ENCODE assay signal across 19 cellular contexts in the genomic region with DNA sequence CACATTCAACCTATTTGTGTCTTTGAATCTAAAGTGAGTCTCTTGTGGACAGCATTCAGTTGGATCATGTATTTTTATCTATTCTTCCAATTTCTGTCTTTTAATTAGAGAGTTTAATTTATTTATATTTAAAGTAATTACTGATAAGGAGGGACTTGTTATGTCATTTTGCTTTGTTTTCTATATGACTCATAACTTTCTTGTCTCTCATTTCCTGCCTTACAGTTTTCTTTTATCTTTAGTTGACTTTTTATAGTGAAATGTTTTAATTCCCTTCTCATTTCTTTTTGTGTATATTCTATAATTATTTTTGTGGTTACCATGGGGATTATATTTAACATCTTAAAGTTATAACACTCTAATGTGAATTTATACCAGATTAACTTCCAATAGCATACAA.
"Had no signal": no experiment of that assay in that cellular context is flagged by ENCODE, and none has a peak within 500 bp of the region (broad histone marks: within the 10 kb centered on the region; RNA-seq: fewer than 3 reads in every experiment).

No MANE protein-coding gene starts in this region.

- H3K4me2 ChIP-seq: smooth muscle cell had no signal

- H3K9me3 Mint-ChIP-seq: memory B cell, mesothelial cell of epicardium, natural killer cell, neural crest cell had no signal

- FAIRE-seq: endometrium, kidney had no signal

- H3K9me3 ChIP-seq: esophagus squamous epithelium, left ventricle myocardium inferior, lower lobe of right lung, ovary had no signal

- H3K4me1 ChIP-seq: esophagus squamous epithelium, left ventricle myocardium inferior, lower lobe of right lung had no signal

- H3K4me3 Mint-ChIP-seq: memory B cell, natural killer cell had no signal

- H3K4me1 Mint-ChIP-seq: memory B cell, natural killer cell had no signal

- DNase-seq: effector memory CD4-positive, alpha-beta T cell; esophagus squamous epithelium; foreskin keratinocyte; kidney; left cardiac atrium; left ventricle myocardium inferior; lower lobe of right lung; natural killer cell; ovary; right cardiac atrium; stimulated activated CD4-positive, alpha-beta T cell treated with anti-CD3 and anti-CD28 coated beads, Interleukin-2, amount 100 ng/mL, for 48 hours; stimulated activated naive CD4-positive, alpha-beta T cell treated with Interleukin-2 at 50 U/mL for 16 hours; trophoblast cell had no signal

- H3K27me3 ChIP-seq: foreskin keratinocyte, ovary had no signal

- ATAC-seq: foreskin keratinocyte, left cardiac atrium, lower lobe of right lung, natural killer cell, right cardiac atrium had no signal

- H3K27ac Mint-ChIP-seq: memory B cell, mesothelial cell of epicardium, natural killer cell, progenitor cell of endocrine pancreas had no signal

- H3K27ac ChIP-seq: esophagus squamous epithelium, foreskin keratinocyte, left ventricle myocardium inferior, lower lobe of right lung, ovary had no signal

- H3K4me3 ChIP-seq: esophagus squamous epithelium, left ventricle myocardium inferior, lower lobe of right lung, ovary, smooth muscle cell had no signal

- H3K36me3 Mint-ChIP-seq: mesothelial cell of epicardium had no signal

- H3K36me3 ChIP-seq: esophagus squamous epithelium, left ventricle myocardium inferior, lower lobe of right lung, ovary had no signal
